9 cellular contexts compared by ENCODE assay signal in the genomic region with DNA sequence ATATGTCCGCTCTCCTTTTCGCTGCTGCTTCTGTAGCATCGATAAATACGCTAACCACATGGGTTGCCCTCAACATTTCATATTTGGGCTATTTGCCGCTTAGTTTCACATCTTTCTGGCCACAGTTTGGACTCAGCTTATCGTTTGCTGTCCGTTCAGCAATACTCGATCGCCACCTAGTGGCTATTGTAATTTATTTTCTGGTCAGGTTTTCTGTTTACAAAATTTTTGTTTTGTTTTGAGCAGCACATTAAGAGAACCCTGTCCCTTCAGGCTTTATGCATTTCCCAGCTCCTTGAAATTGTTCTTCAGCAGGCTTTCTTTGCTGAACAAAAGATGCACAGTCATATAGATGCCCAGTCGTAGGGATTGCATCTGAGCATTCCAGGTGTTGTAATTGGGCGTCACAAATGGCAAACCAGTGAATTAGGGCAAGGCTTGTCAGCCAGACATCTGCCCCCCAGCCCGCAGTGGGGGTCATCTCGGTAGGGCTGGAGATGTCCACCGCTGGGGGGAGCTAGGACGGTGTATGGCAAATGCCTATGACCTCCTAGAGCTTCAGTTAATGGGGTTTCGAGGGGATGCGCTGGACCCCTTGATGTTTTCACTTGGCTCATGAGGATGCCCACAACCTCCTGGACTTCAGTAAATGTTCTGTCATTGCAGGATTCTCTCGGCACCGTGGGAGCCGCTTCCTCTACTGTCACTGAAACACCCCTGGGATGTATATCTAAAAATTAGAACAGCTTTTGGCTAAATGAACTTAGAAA. TPM values are rescaled to one million over a fixed set of nuclear protein-coding genes. Genes with fewer than 3 reads are reported as not detected.
DNase-seq lines count a peak whose midpoint lies in the region; ATAC-seq and TF ChIP-seq lines count a peak whose summit lies in the region.
"Not testable (repeated sequence)": the region's sequence is repeated elsewhere in the genome, so short reads cannot be mapped to it uniquely, and the experiment has no call there.
"Had no signal": no experiment of that assay in that cellular context is flagged by ENCODE, and none has a peak within 500 bp of the region (broad histone marks: within the 10 kb centered on the region; RNA-seq: fewer than 3 reads in every experiment).

No MANE protein-coding gene starts in this region.

- H3K36me3 ChIP-seq in MM.1S (replicated peaks; ENCODE audit: insufficient read depth, low read length); naive thymus-derived CD4-positive, alpha-beta T cell (ENCODE audit: control insufficient read depth in 2 of 3, insufficient read depth in 3 of 3, low read length in 3 of 3); stomach smooth muscle (ENCODE audit: control insufficient read depth in 2 of 2, insufficient read depth in 2 of 2, low read length in 2 of 2): not testable (repeated sequence)

- H3K27ac ChIP-seq in MM.1S (ENCODE audit: low read length): peak overlapping the region; percentile 79; the same call in 1 of the 2 replicates
- not testable (repeated sequence) for H3K27ac ChIP-seq in naive thymus-derived CD4-positive, alpha-beta T cell (ENCODE audit: low read depth, low read length); stomach smooth muscle (ENCODE audit: low read length)

- H3K9me2 ChIP-seq in MM.1S (replicated peaks; ENCODE audit: insufficient read depth, low read length): not testable (repeated sequence)

- H3K4me1 ChIP-seq in MM.1S (ENCODE audit: low read length); naive thymus-derived CD4-positive, alpha-beta T cell (ENCODE audit: control insufficient read depth in 2 of 2, insufficient read depth in 2 of 2, low read length in 2 of 2); stomach smooth muscle (ENCODE audit: control insufficient read depth, insufficient read depth, low read length): not testable (repeated sequence)

- H3K27me3 ChIP-seq in MM.1S (replicated peaks; ENCODE audit: insufficient read depth, low read length); naive thymus-derived CD4-positive, alpha-beta T cell (ENCODE audit: control insufficient read depth in 2 of 2, insufficient read depth in 2 of 2, low read length in 2 of 2); stomach smooth muscle (ENCODE audit: control insufficient read depth in 1 of 2, insufficient read depth in 2 of 2, low read length in 2 of 2): not testable (repeated sequence)

- H3K79me2 ChIP-seq in MM.1S (ENCODE audit: low read length): peaks cover 11% of the 10 kb centered on the region

- H3K36me3 Mint-ChIP-seq in CD14-positive monocyte; activated CD4-positive, alpha-beta memory T cell treated with anti-CD3 and anti-CD28 coated beads, Interleukin-2, amount 10 ng/mL, durations not matched to agents 7 days and 5 days (ENCODE audit: low read depth); naive thymus-derived CD4-positive, alpha-beta T cell: not testable (repeated sequence)

- H3K9me3 Mint-ChIP-seq in CD14-positive monocyte; activated CD4-positive, alpha-beta memory T cell treated with anti-CD3 and anti-CD28 coated beads, Interleukin-2, amount 10 ng/mL, durations not matched to agents 7 days and 5 days; naive thymus-derived CD4-positive, alpha-beta T cell: not testable (repeated sequence)

- H3K4me1 Mint-ChIP-seq in CD14-positive monocyte: peaks cover 16% of the 10 kb centered on the region
- not testable (repeated sequence) for H3K4me1 Mint-ChIP-seq in activated CD4-positive, alpha-beta memory T cell treated with anti-CD3 and anti-CD28 coated beads, Interleukin-2, amount 10 ng/mL, durations not matched to agents 7 days and 5 days
- H3K4me1 Mint-ChIP-seq in naive thymus-derived CD4-positive, alpha-beta T cell: peaks cover 0 to 23% (median 13%) of the 10 kb centered on the region in 7 donors

- DNase-seq in CD14-positive monocyte (ENCODE audit: low spot score): not testable (repeated sequence)
- DNase-seq in MM.1S (peak; percentile 87), cardiac fibroblast (ENCODE audit: low read depth in 2 of 2) (peak; percentile 60 to 62), globus pallidus (ENCODE audit: low spot score) (peak; percentile 66)
- peak; percentile 20 for DNase-seq in activated CD4-positive, alpha-beta memory T cell treated with anti-CD3 and anti-CD28 coated beads, Interleukin-2, amount 10 ng/mL, durations not matched to agents 7 days and 5 days
- peak in 5 of 9 donors; percentile 17 to 43 (median 33) for DNase-seq in naive thymus-derived CD4-positive, alpha-beta T cell

- intact Hi-C loops in CD14-positive monocyte (cut with micrococcal nuclease): not testable (repeated sequence)
- intact Hi-C loops in naive thymus-derived CD4-positive, alpha-beta T cell (cut with micrococcal nuclease): loop anchor here (5.0 to 10.0 kb wide), 4 partner anchors 142 to 1376 kb away; partner anchors contain the start of gene ZNF717 (in 1 of the 2)

- not testable (repeated sequence) for H3K27ac Mint-ChIP-seq in CD14-positive monocyte; activated CD4-positive, alpha-beta memory T cell treated with anti-CD3 and anti-CD28 coated beads, Interleukin-2, amount 10 ng/mL, durations not matched to agents 7 days and 5 days
- H3K27ac Mint-ChIP-seq in naive thymus-derived CD4-positive, alpha-beta T cell: peak overlapping the region in 1 of 9 donors; percentile 68

- not testable (repeated sequence) for H2AFZ ChIP-seq in MM.1S (ENCODE audit: low read length)

- not testable (repeated sequence) for H3K9ac ChIP-seq in MM.1S (ENCODE audit: low read length); stomach smooth muscle (ENCODE audit: low read length in 2 of 2)

- not testable (repeated sequence) for H3K9me3 ChIP-seq in MM.1S (replicated peaks; ENCODE audit: insufficient read depth, low read length); naive thymus-derived CD4-positive, alpha-beta T cell (ENCODE audit: control insufficient read depth in 2 of 3, low read length in 3 of 3); stomach smooth muscle (ENCODE audit: control insufficient read depth in 2 of 2, low read length in 2 of 2)

- CTCF ChIA-PET in activated CD4-positive, alpha-beta memory T cell treated with anti-CD3 and anti-CD28 coated beads, Interleukin-2, amount 10 ng/mL, durations not matched to agents 7 days and 5 days (lab: Charles Lee): interaction anchor here (0.7 to 1.2 kb wide), 2 partner anchors 17 to 451 kb away, joined by 4 read pairs; no protein-coding TSS in a partner anchor
- CTCF ChIA-PET in naive thymus-derived CD4-positive, alpha-beta T cell (lab: Charles Lee): not testable (repeated sequence)

- not testable (repeated sequence) for H4K20me1 ChIP-seq in MM.1S (ENCODE audit: insufficient read depth, low read length)

- POLR2A ChIA-PET in activated CD4-positive, alpha-beta memory T cell treated with anti-CD3 and anti-CD28 coated beads, Interleukin-2, amount 10 ng/mL, durations not matched to agents 7 days and 5 days (lab: Charles Lee); naive thymus-derived CD4-positive, alpha-beta T cell (lab: Charles Lee): not testable (repeated sequence)

- peak overlapping the region; percentile 55; the same call in 1 of the 2 replicates for H3K4me2 ChIP-seq in MM.1S (ENCODE audit: low read depth, low read length)

- ATAC-seq in GM18511 (IDR thresholded peaks at IDR 0.05; ENCODE audit: unreplicated experiment): peak; percentile 55
- not testable (repeated sequence) for ATAC-seq in naive thymus-derived CD4-positive, alpha-beta T cell

- not testable (repeated sequence) for H3F3A ChIP-seq in MM.1S (ENCODE audit: insufficient read depth, low read length)

- H3K4me3 ChIP-seq in MM.1S (ENCODE audit: low read length) (peak overlapping the region; percentile 82), cardiac fibroblast (replicated peaks in 1 of 2; ENCODE audit: low read depth in 2 of 2, low read length in 2 of 2) (peak overlapping the region in 1 of 2 donors; percentile 11), stomach smooth muscle (ENCODE audit: low read length in 2 of 2) (peak overlapping the region; percentile 17 to 58)
- H3K4me3 ChIP-seq in naive thymus-derived CD4-positive, alpha-beta T cell (ENCODE audit: low read length): not testable (repeated sequence)

- H3K27me3 Mint-ChIP-seq in CD14-positive monocyte (ENCODE audit: low read depth in 3 of 3): peaks cover 0 to 11% (median 5%) of the 10 kb centered on the region in 3 donors
- H3K27me3 Mint-ChIP-seq in activated CD4-positive, alpha-beta memory T cell treated with anti-CD3 and anti-CD28 coated beads, Interleukin-2, amount 10 ng/mL, durations not matched to agents 7 days and 5 days: not testable (repeated sequence)
- peaks cover 0 to 10% (median 4%) of the 10 kb centered on the region in 5 donors for H3K27me3 Mint-ChIP-seq in naive thymus-derived CD4-positive, alpha-beta T cell

- TF ChIP-seq CTCF in CD14-positive monocyte (IDR thresholded peaks at IDR 0.05) (peak; percentile 75), MM.1S (IDR thresholded peaks at IDR 0.05; ENCODE audit: low read length) (peak; percentile 46; the same call in 1 of the 2 replicates), cardiac fibroblast (IDR thresholded peaks at IDR 0.05; ENCODE audit: low read depth, low read length) (peak; percentile 30)

- H3K4me3 Mint-ChIP-seq in CD14-positive monocyte: peak overlapping the region in 1 of 2 donors; percentile 64
- H3K4me3 Mint-ChIP-seq in activated CD4-positive, alpha-beta memory T cell treated with anti-CD3 and anti-CD28 coated beads, Interleukin-2, amount 10 ng/mL, durations not matched to agents 7 days and 5 days: not testable (repeated sequence)
- peak overlapping the region in 9 of 10 donors; percentile 59 to 85 (median 71) for H3K4me3 Mint-ChIP-seq in naive thymus-derived CD4-positive, alpha-beta T cell

RNA-seq across cellular contexts. Expression of gene FRG2C, which starts 20.9 kb away (rescaled TPM):
- not detected for polyA plus RNA-seq in CD14-positive monocyte
- total RNA-seq in activated CD4-positive, alpha-beta memory T cell treated with anti-CD3 and anti-CD28 coated beads, Interleukin-2, amount 10 ng/mL, durations not matched to agents 7 days and 5 days: not detected
- not detected for total RNA-seq in naive thymus-derived CD4-positive, alpha-beta T cell
- polyA plus RNA-seq in naive thymus-derived CD4-positive, alpha-beta T cell: not detected
- total RNA-seq: vagina had no signal
